Comparison of ENCODE assay signal across 28 cellular contexts in the genomic region with DNA sequence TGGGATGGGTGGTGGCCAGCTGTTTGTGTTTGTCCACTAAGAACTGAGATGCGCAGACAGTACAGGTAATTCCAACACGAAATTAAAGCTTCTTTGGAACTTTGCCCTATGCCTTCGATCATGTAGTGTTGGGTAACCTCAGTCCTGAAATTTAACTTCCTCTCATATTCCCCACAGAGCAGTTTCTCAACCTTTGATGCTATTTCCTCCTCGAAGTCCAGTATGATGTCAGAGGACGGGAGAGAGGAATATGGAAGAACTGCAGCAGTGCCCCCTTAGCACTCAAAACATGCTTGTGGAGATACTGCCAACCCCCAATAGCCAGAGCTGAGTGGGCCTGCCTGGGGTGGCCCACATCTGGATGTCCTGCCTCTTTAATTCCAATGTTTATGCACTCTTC. TPM values are rescaled to one million over a fixed set of nuclear protein-coding genes. Genes with fewer than 3 reads are reported as not detected.
A peak's percentile ranks its signal among the peaks of the same experiment; 100 is the strongest.
DNase-seq lines count a peak whose midpoint lies in the region; ATAC-seq and TF ChIP-seq lines count a peak whose summit lies in the region.
"Had no signal": no experiment of that assay in that cellular context is flagged by ENCODE, and none has a peak within 500 bp of the region (broad histone marks: within the 10 kb centered on the region; RNA-seq: fewer than 3 reads in every experiment).

No MANE protein-coding gene starts in this region.

- peak; percentile 39 to 42 for ATAC-seq in lower lobe of right lung
- ATAC-seq in CD4-positive, alpha-beta T cell (ENCODE audit: poor library complexity), result no peak

- no peak overlapping the region for H3K27ac Mint-ChIP-seq in CD4-positive, alpha-beta T cell
- H3K27ac Mint-ChIP-seq: activated CD4-positive, alpha-beta memory T cell treated with anti-CD3 and anti-CD28 coated beads for 36 hours; activated naive CD8-positive, alpha-beta T cell treated with anti-CD3 and anti-CD28 coated beads, Interleukin-2, amount 50 U/mL, for 24 hours; dendritic cell treated with granulocyte-macrophage colony-stimulating factor and Interleukin-4, amounts not matched to agents 40 ng/mL and 50 ng/mL, for 4 days; immature natural killer cell; stimulated activated effector memory CD8-positive, alpha-beta T cell treated with anti-CD3 and anti-CD28 coated beads, Interleukin-12 subunit alpha, Interleukin-12 subunit beta, amount 100 ng/mL, for 72 hours had no signal

- H3K4me1 ChIP-seq in lower lobe of right lung, result peaks cover 6% of the 10 kb centered on the region

- H3K36me3 ChIP-seq in lower lobe of right lung, result no peaks in the 10 kb centered on the region
- H3K36me3 ChIP-seq: ovary, SJSA1, transverse colon had no signal

- no peak overlapping the region for H3K4me3 ChIP-seq in cardiac fibroblast (replicated peaks in 1 of 2; ENCODE audit: low read depth in 2 of 2, low read length in 2 of 2)
- H3K4me3 ChIP-seq in lower lobe of right lung, result no peak overlapping the region
- no peak overlapping the region for H3K4me3 ChIP-seq in foreskin fibroblast (ENCODE audit: low read depth in 1 of 2, low read length in 2 of 2)
- H3K4me3 ChIP-seq: HAP-1, ovary, SJSA1, transverse colon had no signal

- peaks cover 23% of the 10 kb centered on the region for H3K27me3 Mint-ChIP-seq in CD4-positive, alpha-beta T cell

- peaks cover 21% of the 10 kb centered on the region for H3K4me1 Mint-ChIP-seq in CD4-positive, alpha-beta T cell (ENCODE audit: low read depth)

- POLR2A ChIA-PET in CD4-positive, alpha-beta T cell (lab: Charles Lee), result no interaction called here

- CTCF ChIA-PET in CD4-positive, alpha-beta T cell (lab: Charles Lee), result no interaction called here

- no peaks in the 10 kb centered on the region for H3K9me3 Mint-ChIP-seq in CD4-positive, alpha-beta T cell
- H3K9me3 Mint-ChIP-seq: activated CD4-positive, alpha-beta memory T cell treated with anti-CD3 and anti-CD28 coated beads for 36 hours; activated naive CD8-positive, alpha-beta T cell treated with anti-CD3 and anti-CD28 coated beads, Interleukin-2, amount 50 U/mL, for 24 hours; dendritic cell treated with granulocyte-macrophage colony-stimulating factor and Interleukin-4, amounts not matched to agents 40 ng/mL and 50 ng/mL, for 4 days; neural crest cell; stimulated activated effector memory CD8-positive, alpha-beta T cell treated with anti-CD3 and anti-CD28 coated beads, Interleukin-12 subunit alpha, Interleukin-12 subunit beta, amount 100 ng/mL, for 72 hours had no signal

- H3K27me3 ChIP-seq in lower lobe of right lung (ENCODE audit: low read depth), result peaks cover 28% of the 10 kb centered on the region
- peaks cover 15% of the 10 kb centered on the region for H3K27me3 ChIP-seq in CD4-positive, alpha-beta T cell (ENCODE audit: control insufficient read depth, insufficient read depth, low read length)
- H3K27me3 ChIP-seq: ovary had no signal

- no peaks in the 10 kb centered on the region for H3K9me3 ChIP-seq in lower lobe of right lung
- H3K9me3 ChIP-seq in CD4-positive, alpha-beta T cell (ENCODE audit: control insufficient read depth, low read length), result no peaks in the 10 kb centered on the region
- H3K9me3 ChIP-seq: HAP-1, ovary, SJSA1, transverse colon had no signal

- TF ChIP-seq CTCF in cardiac fibroblast (IDR thresholded peaks at IDR 0.05; ENCODE audit: low read depth, low read length), result no peak
- no peak for TF ChIP-seq CTCF in lower lobe of right lung (IDR thresholded peaks at IDR 0.05)
- TF ChIP-seq CTCF in foreskin fibroblast (IDR thresholded peaks at IDR 0.05; ENCODE audit: low read depth, low read length), result no peak
- TF ChIP-seq CTCF in CD4-positive, alpha-beta T cell (IDR thresholded peaks at IDR 0.05), result no peak

- intact Hi-C loops in lower lobe of right lung (cut with DNase I), result no loop called here
- intact Hi-C loops in CD4-positive, alpha-beta T cell (cut with DNase I, micrococcal nuclease), result no loop called here

- peak; percentile 19 for DNase-seq in NOMO-1 treated with DMSO at 0.1 percent for 48 hours (lab: John Stamatoyannopoulos, UW; ENCODE audit: unreplicated experiment)
- DNase-seq in NOMO-1 treated with dmso at 0.1 percent for 144 hours (lab: John Stamatoyannopoulos, UW; ENCODE audit: unreplicated experiment), result no peak
- peak; percentile 18 for DNase-seq in NCI-H226
- peak; percentile 44 to 50 for DNase-seq in cardiac fibroblast (ENCODE audit: low read depth in 2 of 2)
- no peak for DNase-seq in lower lobe of right lung
- no peak for DNase-seq in cortex of kidney (lab: John Stamatoyannopoulos, UW)
- DNase-seq in foreskin fibroblast, result no peak
- no peak for DNase-seq in CD4-positive, alpha-beta T cell
- DNase-seq: activated CD4-positive, CD25-positive, alpha-beta regulatory T cell; activated naive CD8-positive, alpha-beta T cell treated with anti-CD3 and anti-CD28 coated beads, Interleukin-2, amount 50 U/mL, for 24 hours; central memory CD4-positive, alpha-beta T cell; DMS79 treated with DMSO at 0.1 percent for 48 hours; GDM1; immature natural killer cell; IMR-90; NCI-H2029 treated with DMSO at 0.1 percent for 48 hours; NCI-H524 treated with DMSO at 0.1 percent for 48 hours; ovary had no signal

- H3K4me3 Mint-ChIP-seq in CD4-positive, alpha-beta T cell, result no peak overlapping the region
- H3K4me3 Mint-ChIP-seq: activated CD4-positive, alpha-beta memory T cell treated with anti-CD3 and anti-CD28 coated beads for 36 hours; activated naive CD8-positive, alpha-beta T cell treated with anti-CD3 and anti-CD28 coated beads, Interleukin-2, amount 50 U/mL, for 24 hours; dendritic cell treated with granulocyte-macrophage colony-stimulating factor and Interleukin-4, amounts not matched to agents 40 ng/mL and 50 ng/mL, for 4 days; immature natural killer cell; neural crest cell; stimulated activated effector memory CD8-positive, alpha-beta T cell treated with anti-CD3 and anti-CD28 coated beads, Interleukin-12 subunit alpha, Interleukin-12 subunit beta, amount 100 ng/mL, for 72 hours had no signal

- no peaks in the 10 kb centered on the region for H3K36me3 Mint-ChIP-seq in CD4-positive, alpha-beta T cell (ENCODE audit: low read depth)
- H3K36me3 Mint-ChIP-seq: activated CD4-positive, alpha-beta memory T cell treated with anti-CD3 and anti-CD28 coated beads for 36 hours; immature natural killer cell; stimulated activated effector memory CD8-positive, alpha-beta T cell treated with anti-CD3 and anti-CD28 coated beads, Interleukin-12 subunit alpha, Interleukin-12 subunit beta, amount 100 ng/mL, for 72 hours had no signal

- H3K27ac ChIP-seq in lower lobe of right lung, result no peak overlapping the region
- no peak overlapping the region for H3K27ac ChIP-seq in CD4-positive, alpha-beta T cell (ENCODE audit: low read depth, low read length)
- H3K27ac ChIP-seq: 22Rv1, C4-2B, ovary, SJSA1, transverse colon had no signal

RNA-seq across cellular contexts. Expression of a gene that starts 3.6 kb away (rescaled TPM):
- 5.7 TPM for total RNA-seq in lower lobe of right lung
- total RNA-seq in CD4-positive, alpha-beta T cell, result under 1 TPM; 0.25 to 0.87 TPM
- total RNA-seq: mesenteric fat pad, SJSA1 had no signal

Comparison
In these comparisons a context has a peak if more than half of its experiments do, and no peak if none do; other contexts are left out.
1. DNase-seq: peak in NOMO-1 treated with DMSO at 0.1 percent for 48 hours (single experiment), NCI-H226 (single experiment) and cardiac fibroblast (2 of 2); none in NOMO-1 treated with dmso at 0.1 percent for 144 hours (single experiment), lower lobe of right lung (single experiment), cortex of kidney (single experiment), foreskin fibroblast (0 of 2) and CD4-positive, alpha-beta T cell (0 of 10).